Comparison of ENCODE assay signal across 35 cellular contexts in the genomic region with DNA sequence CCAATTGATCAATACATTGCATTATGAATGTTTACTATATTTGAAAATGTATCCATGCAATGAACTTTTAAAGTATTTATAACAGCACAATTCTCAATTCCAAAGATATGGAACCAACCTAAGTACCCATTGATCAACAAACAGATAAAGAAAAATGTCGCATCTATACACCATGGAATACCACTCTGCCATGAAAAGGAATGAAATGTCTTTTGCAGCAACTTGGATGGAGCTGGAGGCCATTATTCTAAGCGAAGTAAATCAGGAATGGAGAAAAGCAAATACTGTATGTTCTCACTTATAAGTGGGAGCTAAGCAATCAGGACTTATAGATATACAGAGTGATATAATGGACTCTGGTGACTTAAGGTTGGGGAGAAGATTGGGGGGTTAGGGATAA.
"Had no signal": no experiment of that assay in that cellular context is flagged by ENCODE, and none has a peak within 500 bp of the region (broad histone marks: within the 10 kb centered on the region; RNA-seq: fewer than 3 reads in every experiment).

No MANE protein-coding gene starts in this region.

- DNase-seq: Karpas-422, Kasumi-1, MG63, MM.1S, MV-4-11, NCI-H1048, NCI-H1092, NCI-H1092 treated with DMSO at 0.1 percent for 48 hours, NCI-H1105, NCI-H1105 treated with DMSO at 0.1 percent for 48 hours, NCI-H1417, NCI-H1417 treated with DMSO at 0.1 percent for 48 hours, NCI-H1436, NCI-H1436 treated with DMSO at 0.1 percent for 48 hours, NCI-H146, NCI-H1694, NCI-H187, NCI-H187 treated with DMSO at 0.1 percent for 48 hours, NCI-H1930, NCI-H2029, NCI-H2029 treated with DMSO at 0.1 percent for 48 hours, NCI-H2081, NCI-H2081 treated with DMSO at 0.1 percent for 48 hours, NCI-H2107, NCI-H2171, NCI-H2171 treated with DMSO at 0.1 percent for 48 hours, NCI-H2227 treated with DMSO at 0.1 percent for 48 hours, NCI-H226, NCI-H345, NCI-H446, NCI-H446 treated with DMSO at 0.1 percent for 48 hours, NCI-H510A treated with DMSO at 0.1 percent for 48 hours, NCI-H524, NCI-H524 treated with DMSO at 0.1 percent for 48 hours, NCI-H526 had no signal

- H3K4me3 ChIP-seq: MG63 had no signal

- H3K9me3 ChIP-seq: MG63 had no signal

- H3K27me3 ChIP-seq: MG63 had no signal
